Comparison of ENCODE assay signal across 33 cellular contexts in the genomic region with DNA sequence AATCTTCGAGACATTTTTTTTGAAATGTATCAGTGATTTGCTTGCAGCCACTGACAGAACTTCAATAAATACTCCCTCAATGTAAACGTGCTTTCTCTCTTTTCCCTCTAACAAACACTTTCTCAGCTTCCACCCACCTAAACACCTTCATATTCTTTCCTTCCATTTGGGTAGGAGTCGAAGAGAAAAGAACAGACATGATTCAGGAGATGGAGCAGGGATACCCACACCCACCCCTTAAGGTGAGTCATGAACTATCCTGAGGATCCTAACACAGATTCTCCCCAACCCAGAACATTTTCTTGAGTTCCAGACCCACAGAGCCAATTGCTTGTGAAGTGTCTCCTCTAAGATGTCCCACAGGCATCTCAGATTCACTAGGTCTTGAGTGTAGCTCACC.
"Had no signal": no experiment of that assay in that cellular context is flagged by ENCODE, and none has a peak within 500 bp of the region (broad histone marks: within the 10 kb centered on the region; RNA-seq: fewer than 3 reads in every experiment).

No MANE protein-coding gene starts in this region.

- DNase-seq: activated B cell treated with CpG ODN at 0.5 μM for 24 hours; activated CD4-positive, alpha-beta memory T cell treated with anti-CD3 and anti-CD28 coated beads for 36 hours; activated CD4-positive, alpha-beta T cell treated with anti-CD3 and anti-CD28 coated beads for 4 hours; activated CD4-positive, alpha-beta T cell treated with anti-CD3 and anti-CD28 coated beads, Interleukin-2, amount 10 ng/mL, durations not matched to agents 24 days and 14 days; activated CD4-positive, alpha-beta T cell treated with anti-CD3 and anti-CD28 coated beads, Interleukin-2, amount 50 U/mL, for 1 hour; activated CD4-positive, alpha-beta T cell treated with anti-CD3 and anti-CD28 coated beads, Interleukin-2, amount 50 U/mL, for 4 hours; activated CD4-positive, CD25-positive, alpha-beta regulatory T cell treated with anti-CD3 and anti-CD28 coated beads, Interleukin-2, amount 50 U/mL, for 72 hours; activated CD8-positive, alpha-beta memory T cell treated with anti-CD3 and anti-CD28 coated beads, Interleukin-2, amount 50 U/mL, for 4 hours; activated CD8-positive, alpha-beta T cell treated with anti-CD3 and anti-CD28 coated beads for 36 hours; activated effector memory CD4-positive, alpha-beta T cell treated with anti-CD3 and anti-CD28 coated beads, Interleukin-2, amount 50 U/mL, for 16 hours; activated gamma-delta T cell treated with Interleukin-2 at 50 U/mL for 16 hours; activated naive CD4-positive, alpha-beta T cell; activated naive CD4-positive, alpha-beta T cell treated with anti-CD3 and anti-CD28 coated beads for 36 hours; activated naive CD4-positive, alpha-beta T cell treated with anti-CD3 and anti-CD28 coated beads, Interleukin-2, amount 50 U/mL, for 16 hours; activated naive CD8-positive, alpha-beta T cell treated with anti-CD3 and anti-CD28 coated beads for 36 hours; activated T-cell treated with anti-CD3 and anti-CD28 coated beads for 4 hours; activated T-cell treated with anti-CD3 and anti-CD28 coated beads, Interleukin-2, amount 50 U/mL, for 1 hour; activated T-cell treated with anti-CD3 and anti-CD28 coated beads, Interleukin-2, amount 50 U/mL, for 4 hours; activated T-cell treated with anti-CD3 and anti-CD28 coated beads, Interleukin-2, amount 50 U/mL, for 72 hours; adrenal gland; amniotic stem cell; aorta; body of pancreas; brain microvascular endothelial cell; central memory CD4-positive, alpha-beta T cell; T-helper 1 cell; T-helper 2 cell; T-helper 9 cell had no signal

- H3K4me1 Mint-ChIP-seq: activated B cell treated with CpG ODN at 0.5 μM for 24 hours; activated CD4-positive, alpha-beta T cell treated with anti-CD3 and anti-CD28 coated beads, Interleukin-2, amount 10 ng/mL, durations not matched to agents 24 days and 14 days; activated naive CD8-positive, alpha-beta T cell treated with anti-CD3 and anti-CD28 coated beads for 36 hours; activated T-helper 17 cell treated with anti-CD3 and anti-CD28 coated beads, Interleukin-2, amount 50 U/mL, for 72 hours had no signal

- H3K36me3 Mint-ChIP-seq: activated CD4-positive, alpha-beta memory T cell treated with anti-CD3 and anti-CD28 coated beads for 36 hours; activated naive CD8-positive, alpha-beta T cell treated with anti-CD3 and anti-CD28 coated beads for 36 hours had no signal

- H3K27ac Mint-ChIP-seq: activated B cell treated with CpG ODN at 0.5 μM for 24 hours; activated CD4-positive, alpha-beta memory T cell treated with anti-CD3 and anti-CD28 coated beads for 36 hours; activated CD4-positive, alpha-beta T cell treated with anti-CD3 and anti-CD28 coated beads, Interleukin-2, amount 10 ng/mL, durations not matched to agents 24 days and 14 days; activated CD8-positive, alpha-beta T cell treated with anti-CD3 and anti-CD28 coated beads for 36 hours; activated naive CD4-positive, alpha-beta T cell treated with anti-CD3 and anti-CD28 coated beads for 36 hours; activated naive CD4-positive, alpha-beta T cell treated with anti-CD3 and anti-CD28 coated beads, Interleukin-2, amount 50 U/mL, for 72 hours; activated naive CD8-positive, alpha-beta T cell treated with anti-CD3 and anti-CD28 coated beads for 36 hours; activated T-cell treated with anti-CD3 and anti-CD28 coated beads, Interleukin-2, amount 50 U/mL, for 72 hours; activated T-helper 1 cell treated with anti-CD3 and anti-CD28 coated beads, Interleukin-12 subunit alpha, Interleukin-12 subunit beta, Interleukin-2, Interleukin-4 antibody, amounts not matched to agents 30 ng/mL and 10 ng/mL and 1 ng/mL, durations not matched to agents 14 hours and 24 hours and 36 hours; activated T-helper 17 cell treated with anti-CD3 and anti-CD28 coated beads, Interleukin-2, amount 50 U/mL, for 72 hours; T-helper 1 cell treated with Interleukin-12 subunit alpha and Interleukin-12 subunit beta and Interleukin-4 antibody, amounts not matched to agents 30 μg/mL and 1 μg/mL, for 36 hours; T-helper 2 cell treated with Interferon-gamma antibody and Interleukin-4, amounts not matched to agents 5 μg/mL and 100 μg/mL, for 36 hours had no signal

- ATAC-seq: activated CD8-positive, alpha-beta T cell treated with anti-CD3 and anti-CD28 coated beads for 36 hours; activated naive CD4-positive, alpha-beta T cell treated with anti-CD3 and anti-CD28 coated beads, Interleukin-2, amount 50 U/mL, for 72 hours; activated T-cell treated with anti-CD3 and anti-CD28 coated beads, Interleukin-2, amount 50 U/mL, for 4 hours; activated T-cell treated with anti-CD3 and anti-CD28 coated beads, Interleukin-2, amount 50 U/mL, for 72 hours; activated T-helper 17 cell treated with anti-CD3 and anti-CD28 coated beads, Interleukin-2, amount 50 U/mL, for 72 hours; body of pancreas had no signal

- H3K4me3 Mint-ChIP-seq: activated B cell treated with CpG ODN at 0.5 μM for 24 hours; activated CD4-positive, alpha-beta memory T cell treated with anti-CD3 and anti-CD28 coated beads for 36 hours; activated CD4-positive, alpha-beta T cell treated with anti-CD3 and anti-CD28 coated beads, Interleukin-2, amount 10 ng/mL, durations not matched to agents 24 days and 14 days; activated CD8-positive, alpha-beta T cell treated with anti-CD3 and anti-CD28 coated beads for 36 hours; activated naive CD4-positive, alpha-beta T cell treated with anti-CD3 and anti-CD28 coated beads for 36 hours; activated naive CD8-positive, alpha-beta T cell treated with anti-CD3 and anti-CD28 coated beads for 36 hours; activated T-cell treated with anti-CD3 and anti-CD28 coated beads, Interleukin-2, amount 50 U/mL, for 4 hours; activated T-cell treated with anti-CD3 and anti-CD28 coated beads, Interleukin-2, amount 50 U/mL, for 72 hours; activated T-helper 1 cell treated with anti-CD3 and anti-CD28 coated beads, Interleukin-12 subunit alpha, Interleukin-12 subunit beta, Interleukin-2, Interleukin-4 antibody, amounts not matched to agents 30 ng/mL and 10 ng/mL and 1 ng/mL, durations not matched to agents 14 hours and 24 hours and 36 hours; activated T-helper 17 cell treated with anti-CD3 and anti-CD28 coated beads, Interleukin-2, amount 50 U/mL, for 72 hours; T-helper 1 cell treated with Interleukin-12 subunit alpha and Interleukin-12 subunit beta and Interleukin-4 antibody, amounts not matched to agents 30 μg/mL and 1 μg/mL, for 36 hours; T-helper 2 cell treated with Interferon-gamma antibody and Interleukin-4, amounts not matched to agents 5 μg/mL and 100 μg/mL, for 36 hours had no signal

- H3K27me3 Mint-ChIP-seq: activated CD4-positive, alpha-beta memory T cell treated with anti-CD3 and anti-CD28 coated beads for 36 hours; activated CD4-positive, alpha-beta T cell treated with anti-CD3 and anti-CD28 coated beads, Interleukin-2, amount 10 ng/mL, durations not matched to agents 24 days and 14 days; activated naive CD8-positive, alpha-beta T cell treated with anti-CD3 and anti-CD28 coated beads for 36 hours had no signal
